8 cellular contexts compared by ENCODE assay signal in genomic region chr3:183161552-183162345, GRCh38. TPM values are rescaled to one million over a fixed set of nuclear protein-coding genes. Genes with fewer than 3 reads are reported as not detected.
DNase-seq lines count a peak whose midpoint lies in the region; ATAC-seq, FAIRE-seq and TF ChIP-seq lines count a peak whose summit lies in the region.

No MANE protein-coding gene starts in this region.

- CTCF ChIA-PET in endothelial cell of umbilical vein (lab: Charles Lee): interaction anchor here (1.2 to 2.9 kb wide), 3 partner anchors 17 to 39 kb away, joined by 4 to 15 read pairs (median 6); no protein-coding TSS in a partner anchor

- H3K27ac ChIP-seq in endothelial cell of umbilical vein (ENCODE audit: insufficient read depth, low read depth, low read length): no peak overlapping the region
- H3K27ac ChIP-seq in osteoblast (ENCODE audit: low read depth, low read length): no peak overlapping the region

- peak overlapping the region; percentile 70 for H3K4me2 ChIP-seq in endothelial cell of umbilical vein (ENCODE audit: insufficient read depth, low read length)
- peak overlapping the region; percentile 83 for H3K4me2 ChIP-seq in osteoblast (ENCODE audit: insufficient read depth, low read length)

- H3K79me2 ChIP-seq in endothelial cell of umbilical vein (ENCODE audit: control insufficient read depth, insufficient read depth, low read length): no peaks in the 10 kb centered on the region
- no peaks in the 10 kb centered on the region for H3K79me2 ChIP-seq in osteoblast (ENCODE audit: insufficient read depth, low read length)

- intact Hi-C loops in endothelial cell of umbilical vein (cut with micrococcal nuclease): loop anchor here (1.0 to 5.0 kb wide), 2 partner anchors 30 to 39 kb away; no protein-coding TSS in a partner anchor

- peak; percentile 32 for DNase-seq in activated T-cell treated with anti-CD3 and anti-CD28 coated beads, Interleukin-2, amount 50 U/mL, for 1 hour
- DNase-seq in activated T-cell treated with anti-CD3 and anti-CD28 coated beads, Interleukin-2, amount 50 U/mL, for 48 hours: no peak
- peak; percentile 84 for DNase-seq in NOMO-1 treated with DMSO at 0.1 percent for 48 hours (lab: John Stamatoyannopoulos, UW; ENCODE audit: unreplicated experiment)
- no peak for DNase-seq in endothelial cell of umbilical vein (ENCODE audit: low read depth, low spot score)
- no peak for DNase-seq in osteoblast (ENCODE audit: insufficient read length, low spot score, missing footprints)
- no peak for DNase-seq in SHP77 treated with DMSO at 0.1 percent for 48 hours (lab: John Stamatoyannopoulos, UW)
- DNase-seq in AML-193 (lab: John Stamatoyannopoulos, UW): no peak

- H3K9me3 ChIP-seq in endothelial cell of umbilical vein (replicated peaks; ENCODE audit: control insufficient read depth, insufficient read depth, low read length) (no peaks in the 10 kb centered on the region), osteoblast (ENCODE audit: low read depth, low read length) (no peaks in the 10 kb centered on the region)

- BruUV-seq in endothelial cell of umbilical vein (replicated peaks; lab: Mats Ljungman, UMichigan): no TSS peak

- peak overlapping the region; percentile 25 for H3K9ac ChIP-seq in endothelial cell of umbilical vein (replicated peaks; ENCODE audit: extremely low read depth, insufficient read depth, low read length)

- H3K4me1 ChIP-seq in endothelial cell of umbilical vein (ENCODE audit: control insufficient read depth, extremely low read depth, insufficient read depth, low read length) (peaks cover 19% of the 10 kb centered on the region), osteoblast (ENCODE audit: insufficient read depth, low read length) (peaks cover 2% of the 10 kb centered on the region)

- dilution Hi-C loops in endothelial cell of umbilical vein (cut with MboI; ENCODE audit: extremely low pct_ligation_motif_present, low sequenced_read_pairs): no loop called here

- H3K9me1 ChIP-seq in endothelial cell of umbilical vein (replicated peaks; ENCODE audit: control insufficient read depth, extremely low read depth, insufficient read depth, low read length): no peaks in the 10 kb centered on the region

- no peaks in the 10 kb centered on the region for H3K27me3 ChIP-seq in endothelial cell of umbilical vein (ENCODE audit: control insufficient read depth in 2 of 2, insufficient read depth in 2 of 2, low read length in 2 of 2)
- H3K27me3 ChIP-seq in osteoblast (ENCODE audit: insufficient read depth, low read length): peaks cover 20% of the 10 kb centered on the region

- H3K36me3 ChIP-seq in endothelial cell of umbilical vein (ENCODE audit: control insufficient read depth in 2 of 2, extremely low read depth in 1 of 2, insufficient read depth in 2 of 2, low read length in 2 of 2): no peaks in the 10 kb centered on the region
- H3K36me3 ChIP-seq in osteoblast (ENCODE audit: insufficient read depth, low read length): no peaks in the 10 kb centered on the region

- no peaks in the 10 kb centered on the region for H4K20me1 ChIP-seq in endothelial cell of umbilical vein (replicated peaks; ENCODE audit: control insufficient read depth, extremely low read depth, insufficient read depth, low read length)
- H4K20me1 ChIP-seq in osteoblast (ENCODE audit: insufficient read depth, low read length): no peaks in the 10 kb centered on the region

- POLR2A ChIA-PET in endothelial cell of umbilical vein (lab: Charles Lee): no interaction called here

- TF ChIP-seq CTCF in endothelial cell of umbilical vein (IDR thresholded peaks at IDR 0.05; ENCODE audit: extremely low read depth in 1 of 2, insufficient read depth in 1 of 2, low read depth in 1 of 2, low read length in 2 of 2): no peak
- TF ChIP-seq CTCF in osteoblast (IDR thresholded peaks at IDR 0.05; ENCODE audit: extremely low read depth, low read depth, low read length): no peak

- no peak for TF ChIP-seq POLR2A in endothelial cell of umbilical vein (IDR thresholded peaks at IDR 0.05; ENCODE audit: low read depth, low read length)

- peak; percentile 67 for FAIRE-seq in endothelial cell of umbilical vein (lab: Jason Lieb, UNC)

- H2AFZ ChIP-seq in endothelial cell of umbilical vein (ENCODE audit: low read depth, low read length) (peak overlapping the region; percentile 71), osteoblast (ENCODE audit: low read length) (no peak overlapping the region)

- ATAC-seq in HG02588 (IDR thresholded peaks at IDR 0.05; ENCODE audit: unreplicated experiment): peak; percentile 66

- peak overlapping the region in 2 of 3 experiments; percentile 31 to 72 for H3K4me3 ChIP-seq in endothelial cell of umbilical vein (replicated peaks in 1 of 3; ENCODE audit: insufficient read depth in 1 of 3, low read depth in 1 of 3, low read length in 3 of 3)
- H3K4me3 ChIP-seq in osteoblast (ENCODE audit: insufficient read depth, low read length): peak overlapping the region; percentile 70

TF ChIP-seq in endothelial cell of umbilical vein, 7 proteins besides CTCF, POLR2A, EP300 and RAD21:
- TF ChIP-seq POLR2AphosphoS5 (IDR thresholded peaks at IDR 0.05; ENCODE audit: insufficient read depth, low read depth, low read length) (no peak), EZH2 (IDR thresholded peaks at IDR 0.05; ENCODE audit: borderline replicate concordance, low read depth, low read length, severe bottlenecking) (no peak), GATA2 (IDR thresholded peaks at IDR 0.05; ENCODE audit: insufficient read depth, insufficient read length, low read depth, low read length) (no peak), FOS (IDR thresholded peaks at IDR 0.05; ENCODE audit: borderline replicate concordance, insufficient read depth, low read length) (no peak), MYC (IDR thresholded peaks at IDR 0.05; ENCODE audit: low read depth, low read length) (no peak), MAX (IDR thresholded peaks at IDR 0.05; ENCODE audit: insufficient read depth, insufficient read length) (no peak), JUN (IDR thresholded peaks at IDR 0.05; ENCODE audit: borderline replicate concordance, insufficient read depth, insufficient read length, low read depth) (no peak)
TF ChIP-seq in endothelial cell of umbilical vein: peak in this region for 0.

RNA-seq across cellular contexts. Expression of gene LAMP3, which starts 0.8 kb away (rescaled TPM):
- total RNA-seq in endothelial cell of umbilical vein: 3.7 and 8.0 TPM in 2 replicates
- polyA plus RNA-seq in endothelial cell of umbilical vein: 0.94 and 1.0 TPM in 2 replicates
- 0.80 and 1.0 TPM in 2 replicates for polyA plus RNA-seq in endothelial cell of umbilical vein (2011; cell fraction: cytosol; rRNA removed)
- polyA plus RNA-seq in endothelial cell of umbilical vein (2011; cell fraction: nucleus; rRNA removed): 0.47 and 0.50 TPM in 2 replicates
- polyA plus RNA-seq in endothelial cell of umbilical vein (2012): 7.1 and 10.7 TPM in 2 replicates
- polyA minus RNA-seq in endothelial cell of umbilical vein: 0.62 and 1.1 TPM in 2 replicates
- not detected for polyA minus RNA-seq in endothelial cell of umbilical vein (2011; cell fraction: cytosol; rRNA and poly(A)+ RNA removed)
- 0.24 and 0.43 TPM in 2 replicates for polyA minus RNA-seq in endothelial cell of umbilical vein (2011; cell fraction: nucleus; rRNA and poly(A)+ RNA removed)
- under 0.01 TPM in 2 replicates for total RNA-seq in osteoblast

Comparison
In these comparisons a context has a peak if more than half of its experiments do, and no peak if none do; other contexts are left out.
1. DNase-seq: peak in activated T-cell treated with anti-CD3 and anti-CD28 coated beads, Interleukin-2, amount 50 U/mL, for 1 hour (single experiment) and NOMO-1 treated with DMSO at 0.1 percent for 48 hours (single experiment); none in activated T-cell treated with anti-CD3 and anti-CD28 coated beads, Interleukin-2, amount 50 U/mL, for 48 hours (0 of 2), endothelial cell of umbilical vein (single experiment), osteoblast (single experiment), SHP77 treated with DMSO at 0.1 percent for 48 hours (single experiment) and AML-193 (0 of 2).